12 cellular contexts compared by ENCODE assay signal in genomic region chr10:61958311-61958710, GRCh38.
"Had no signal": no experiment of that assay in that cellular context is flagged by ENCODE, and none has a peak within 500 bp of the region (broad histone marks: within the 10 kb centered on the region; RNA-seq: fewer than 3 reads in every experiment).

No MANE protein-coding gene starts in this region.

- H3K27ac ChIP-seq: dorsolateral prefrontal cortex, neutrophil, right atrium auricular region, skin epidermis, transverse colon had no signal

- H3K27ac Mint-ChIP-seq: mesothelial cell of epicardium had no signal

- DNase-seq: activated CD4-positive, alpha-beta T cell treated with anti-CD3 and anti-CD28 coated beads, Interleukin-2, amount 50 U/mL, for 1 hour; activated CD4-positive, CD25-positive, alpha-beta regulatory T cell; activated CD8-positive, alpha-beta memory T cell treated with anti-CD3 and anti-CD28 coated beads, Interleukin-2, amount 50 U/mL, for 4 hours; dorsolateral prefrontal cortex; stimulated activated CD4-positive, alpha-beta T cell treated with anti-CD3 and anti-CD28 coated beads, Interleukin-4, amount 100 ng/mL, for 4 hours; transverse colon had no signal

- H3K9me3 ChIP-seq: ascending aorta, neutrophil, right atrium auricular region, transverse colon had no signal

- H3K9me3 Mint-ChIP-seq: mesothelial cell of epicardium had no signal

- H3K36me3 ChIP-seq: ascending aorta, neutrophil, right atrium auricular region, transverse colon had no signal

- H3K4me3 ChIP-seq: ascending aorta, dorsolateral prefrontal cortex, right atrium auricular region, skin epidermis, transverse colon had no signal

- ATAC-seq: esophagus mucosa had no signal

- H3K4me3 Mint-ChIP-seq: mesothelial cell of epicardium had no signal

- H3K27me3 ChIP-seq: ascending aorta, dorsolateral prefrontal cortex, neutrophil, right atrium auricular region, transverse colon had no signal

- H3K4me1 ChIP-seq: right atrium auricular region had no signal
